In the genomic region with DNA sequence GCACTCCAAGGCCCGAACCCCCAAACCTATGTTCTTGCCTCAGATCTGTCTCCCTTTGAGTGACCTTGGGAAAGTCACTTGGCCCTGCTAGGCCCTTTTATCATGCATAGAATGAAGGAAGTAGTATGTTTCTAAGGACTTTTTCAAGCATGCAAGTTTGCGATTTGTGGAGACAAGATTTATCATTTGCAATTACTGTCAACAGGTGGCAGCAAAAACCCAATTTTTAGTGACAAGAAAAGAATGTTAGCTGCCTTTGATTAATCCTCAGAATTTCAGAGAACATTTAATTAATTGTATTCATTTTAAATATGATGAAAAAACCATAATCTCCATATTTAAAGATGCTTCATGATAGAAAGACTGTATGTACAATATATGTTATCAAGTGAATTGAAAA, we compare ENCODE assay signal across 8 cellular contexts. TPM values are rescaled to one million over a fixed set of nuclear protein-coding genes. Genes with fewer than 3 reads are reported as not detected.
DNase-seq lines count a peak whose midpoint lies in the region; ATAC-seq and TF ChIP-seq lines count a peak whose summit lies in the region.

No MANE protein-coding gene starts in this region.

- no peaks in the 10 kb centered on the region for H3K27me3 ChIP-seq in GM23338 (ENCODE audit: insufficient read depth)
- H3K27me3 ChIP-seq in naive thymus-derived CD4-positive, alpha-beta T cell (ENCODE audit: control insufficient read depth in 2 of 2, insufficient read depth in 2 of 2, low read length in 2 of 2) = no peaks in the 10 kb centered on the region
- H3K27me3 ChIP-seq in effector memory CD4-positive, alpha-beta T cell (replicated peaks; ENCODE audit: control insufficient read depth, insufficient read depth, low read length, poor library complexity, severe bottlenecking) = no peaks in the 10 kb centered on the region

- no peak overlapping the region for H2AFZ ChIP-seq in GM23338

- H3K4me1 ChIP-seq in GM23338 (ENCODE audit: insufficient read depth) = no peaks in the 10 kb centered on the region
- no peaks in the 10 kb centered on the region for H3K4me1 ChIP-seq in naive thymus-derived CD4-positive, alpha-beta T cell (ENCODE audit: control insufficient read depth in 2 of 2, insufficient read depth in 2 of 2, low read length in 2 of 2)
- H3K4me1 ChIP-seq in effector memory CD4-positive, alpha-beta T cell (ENCODE audit: control insufficient read depth, insufficient read depth, low read length, poor library complexity, severe bottlenecking) = no peaks in the 10 kb centered on the region

- TF ChIP-seq CTCF in GM23338 (conservative IDR thresholded peaks at IDR 0.05; ENCODE audit: low read depth in 2 of 2) (peak; percentile 62 to 75), coronary artery (IDR thresholded peaks at IDR 0.05) (peak; percentile 24)

- intact Hi-C loops in naive thymus-derived CD4-positive, alpha-beta T cell (cut with micrococcal nuclease) = loop anchor here (1.0 to 5.0 kb wide), 4 partner anchors 301 to 1006 kb away; no protein-coding TSS in a partner anchor

- no peak overlapping the region for H3K4me3 Mint-ChIP-seq in GM23338
- no peak overlapping the region for H3K4me3 Mint-ChIP-seq in naive thymus-derived CD4-positive, alpha-beta T cell

- H3K9me3 Mint-ChIP-seq in GM23338 = no peaks in the 10 kb centered on the region
- H3K9me3 Mint-ChIP-seq in naive thymus-derived CD4-positive, alpha-beta T cell = no peaks in the 10 kb centered on the region

- H3K4me2 ChIP-seq in GM23338 = no peak overlapping the region

- CTCF ChIA-PET in naive thymus-derived CD4-positive, alpha-beta T cell (lab: Charles Lee) = interaction anchor here (1.0 to 2.4 kb wide), 5 partner anchors 791 to 871 kb away, joined by 3 to 13 read pairs (median 6); no protein-coding TSS in a partner anchor

- no peak overlapping the region for H3K27ac Mint-ChIP-seq in GM23338
- no peak overlapping the region for H3K27ac Mint-ChIP-seq in naive thymus-derived CD4-positive, alpha-beta T cell

- H3K79me2 ChIP-seq in GM23338 (replicated peaks; ENCODE audit: insufficient read depth) = no peaks in the 10 kb centered on the region

- H3K9me2 ChIP-seq in GM23338 (ENCODE audit: insufficient read depth) = no peaks in the 10 kb centered on the region

- no peak overlapping the region for H3K4me3 ChIP-seq in GM23338
- H3K4me3 ChIP-seq in coronary artery = no peak overlapping the region
- no peak overlapping the region for H3K4me3 ChIP-seq in naive thymus-derived CD4-positive, alpha-beta T cell (ENCODE audit: low read length)
- no peak overlapping the region for H3K4me3 ChIP-seq in effector memory CD4-positive, alpha-beta T cell (ENCODE audit: insufficient read depth, low read depth, low read length, poor library complexity, severe bottlenecking)

- no peaks in the 10 kb centered on the region for H3K36me3 Mint-ChIP-seq in GM23338 (ENCODE audit: low read depth)
- H3K36me3 Mint-ChIP-seq in naive thymus-derived CD4-positive, alpha-beta T cell = no peaks in the 10 kb centered on the region

- H3K36me3 ChIP-seq in GM23338 (ENCODE audit: insufficient read depth) = no peaks in the 10 kb centered on the region
- H3K36me3 ChIP-seq in naive thymus-derived CD4-positive, alpha-beta T cell (ENCODE audit: control insufficient read depth in 2 of 3, insufficient read depth in 3 of 3, low read length in 3 of 3) = no peaks in the 10 kb centered on the region
- no peaks in the 10 kb centered on the region for H3K36me3 ChIP-seq in effector memory CD4-positive, alpha-beta T cell (ENCODE audit: control insufficient read depth, insufficient read depth, low read length)

- no peaks in the 10 kb centered on the region for H3K9me3 ChIP-seq in naive thymus-derived CD4-positive, alpha-beta T cell (ENCODE audit: control insufficient read depth in 2 of 3, low read length in 3 of 3)
- H3K9me3 ChIP-seq in effector memory CD4-positive, alpha-beta T cell (ENCODE audit: control insufficient read depth, low read length) = no peaks in the 10 kb centered on the region

- H3K27ac ChIP-seq in GM23338 (ENCODE audit: low read depth) (no peak overlapping the region), coronary artery (no peak overlapping the region)
- no peak overlapping the region for H3K27ac ChIP-seq in naive thymus-derived CD4-positive, alpha-beta T cell (ENCODE audit: low read depth, low read length)
- no peak overlapping the region for H3K27ac ChIP-seq in effector memory CD4-positive, alpha-beta T cell (ENCODE audit: insufficient read depth, low read length, poor library complexity, severe bottlenecking)

- H3K27me3 Mint-ChIP-seq in GM23338 (ENCODE audit: insufficient read depth, low read depth, poor library complexity) = peaks cover 1% of the 10 kb centered on the region
- peaks cover 0 to 36% (median 7%) of the 10 kb centered on the region in 5 donors for H3K27me3 Mint-ChIP-seq in naive thymus-derived CD4-positive, alpha-beta T cell

- no peaks in the 10 kb centered on the region for H3F3A ChIP-seq in GM23338 (replicated peaks; ENCODE audit: low read depth)

- DNase-seq in COR-L47 (lab: John Stamatoyannopoulos, UW) = peak; percentile 43
- DNase-seq in GM23338 (ENCODE audit: low spot score) = peak; percentile 81
- peak; percentile 40 for DNase-seq in NOMO-1 treated with DMSO at 0.1 percent for 48 hours (lab: John Stamatoyannopoulos, UW; ENCODE audit: unreplicated experiment)
- no peak for DNase-seq in coronary artery (ENCODE audit: low spot score)
- DNase-seq in naive thymus-derived CD4-positive, alpha-beta T cell = peak in 6 of 9 donors; percentile 4 to 43 (median 34)
- DNase-seq in effector memory CD4-positive, alpha-beta T cell = no peak
- DNase-seq in activated CD8-positive, alpha-beta memory T cell treated with anti-CD3 and anti-CD28 coated beads for 24 hours = no peak

- peaks cover 9% of the 10 kb centered on the region; the same call in 2 of the 3 replicates for H3K4me1 Mint-ChIP-seq in GM23338
- peaks cover 0 to 3% (median 0%) of the 10 kb centered on the region in 7 donors for H3K4me1 Mint-ChIP-seq in naive thymus-derived CD4-positive, alpha-beta T cell

- POLR2A ChIA-PET in naive thymus-derived CD4-positive, alpha-beta T cell (lab: Charles Lee) = interaction anchor here (0.6 to 0.7 kb wide), 2 partner anchors 319 to 522 kb away, joined by 3 read pairs; no protein-coding TSS in a partner anchor

- H4K20me1 ChIP-seq in GM23338 (replicated peaks; ENCODE audit: insufficient read depth) = no peaks in the 10 kb centered on the region

- ATAC-seq in GM23338 (no peak), GM21723 (IDR thresholded peaks at IDR 0.05; ENCODE audit: unreplicated experiment) (no peak)
- ATAC-seq in naive thymus-derived CD4-positive, alpha-beta T cell = no peak

TF ChIP-seq in GM23338, 12 proteins besides CTCF, POLR2A, EP300 and RAD21 (continues in another document):
- no peak for TF ChIP-seq POLR2AphosphoS5 (IDR thresholded peaks at IDR 0.05; ENCODE audit: low read depth)

RNA-seq across cellular contexts. Expression of a gene that starts 28.3 kb away (rescaled TPM):
- total RNA-seq in GM23338 (2014; rRNA removed; shearing (Covaris generic)) = 51.0 and 52.7 TPM in 2 replicates
- polyA plus RNA-seq in GM23338 (2016; fragmentation: Nextera tagmentation; extraction: Ambion mirVana) = 28.3 and 28.5 TPM in 2 replicates
- 10 to 100 TPM; 22.2 to 46.7 (median 32.1) TPM for total RNA-seq in naive thymus-derived CD4-positive, alpha-beta T cell
- polyA plus RNA-seq in naive thymus-derived CD4-positive, alpha-beta T cell = 10 to 100 TPM; 40.0 to 51.1 TPM

Comparison
In these comparisons a context has a peak if more than half of its experiments do, and no peak if none do; other contexts are left out.
1. DNase-seq: peak in COR-L47 (single experiment), GM23338 (single experiment), NOMO-1 treated with DMSO at 0.1 percent for 48 hours (single experiment) and naive thymus-derived CD4-positive, alpha-beta T cell (6 of 9); none in coronary artery (single experiment), effector memory CD4-positive, alpha-beta T cell (0 of 3) and activated CD8-positive, alpha-beta memory T cell treated with anti-CD3 and anti-CD28 coated beads for 24 hours (single experiment).